Comparison of ENCODE assay signal across 14 cellular contexts in genomic region chrX:47248576-47248975, GRCh38. TPM values are rescaled to one million over a fixed set of nuclear protein-coding genes. Genes with fewer than 3 reads are reported as not detected.
DNase-seq lines count a peak whose midpoint lies in the region; ATAC-seq and TF ChIP-seq lines count a peak whose summit lies in the region.
"Had no signal": no experiment of that assay in that cellular context is flagged by ENCODE, and none has a peak within 500 bp of the region (broad histone marks: within the 10 kb centered on the region; RNA-seq: fewer than 3 reads in every experiment).

No MANE protein-coding gene starts in this region.

- TF ChIP-seq CTCF in cardiac muscle cell (IDR thresholded peaks at IDR 0.05; ENCODE audit: low read depth, low read length) (no peak), PC-3 (conservative IDR thresholded peaks at IDR 0.05; ENCODE audit: low read depth, low read length) (no peak), nephron progenitor cell (IDR thresholded peaks at IDR 0.05) (no peak), spleen (IDR thresholded peaks at IDR 0.05 in 8 of 11, conservative IDR thresholded peaks at IDR 0.05 in 3 of 11) (no peak)

- no peak for TF ChIP-seq POLR2A in spleen (IDR thresholded peaks at IDR 0.05)

- no peaks in the 10 kb centered on the region for H3K4me1 ChIP-seq in cardiac muscle cell (ENCODE audit: low read depth)
- H3K4me1 ChIP-seq in PC-3 (ENCODE audit: insufficient read depth, low read length) = peaks cover 18% of the 10 kb centered on the region
- H3K4me1 ChIP-seq in spleen = no peaks in the 10 kb centered on the region
- H3K4me1 ChIP-seq: Caco-2, HAP-1 had no signal

- H3K36me3 Mint-ChIP-seq in nephron progenitor cell (ENCODE audit: low read depth) = peaks cover 53% of the 10 kb centered on the region

- no peaks in the 10 kb centered on the region for H3K9me2 ChIP-seq in PC-3 (replicated peaks; ENCODE audit: low read length)

- H3K27me3 ChIP-seq in cardiac muscle cell = no peaks in the 10 kb centered on the region
- no peaks in the 10 kb centered on the region for H3K27me3 ChIP-seq in PC-3 (ENCODE audit: low read length)
- peaks cover 0 to 5% (median 0%) of the 10 kb centered on the region in 7 donors for H3K27me3 ChIP-seq in spleen (replicated peaks in 1 of 7)

- peak overlapping the region; percentile 95 for H3K27ac Mint-ChIP-seq in nephron progenitor cell

- no peak overlapping the region for H3K4me3 Mint-ChIP-seq in nephron progenitor cell
- H3K4me3 Mint-ChIP-seq: CD4-positive, alpha-beta T cell had no signal

- peaks cover 3% of the 10 kb centered on the region for H3K27me3 Mint-ChIP-seq in nephron progenitor cell (ENCODE audit: low read depth, poor library complexity)
- H3K27me3 Mint-ChIP-seq: CD4-positive, alpha-beta T cell had no signal

- no peak overlapping the region for H3K4me2 ChIP-seq in PC-3 (ENCODE audit: low read length)

- ATAC-seq in Right ventricle myocardium superior (ENCODE audit: poor library complexity) (no peak), PC-3 (no peak)

- peak overlapping the region; percentile 43 for H3K27ac ChIP-seq in cardiac muscle cell
- H3K27ac ChIP-seq in PC-3 (ENCODE audit: low read length) = 0 out of 2 replicates have a peak overlapping the region, but pooled peaks have one; percentile 88
- H3K27ac ChIP-seq in spleen = no peak overlapping the region
- no peak overlapping the region for H3K27ac ChIP-seq in caudate nucleus (ENCODE audit: low read depth, low read length)
- H3K27ac ChIP-seq: C4-2B, GM23248, HL-60 had no signal

- CTCF ChIA-PET in PC-3 (lab: Charles Lee) = no interaction called here

- POLR2A ChIA-PET in PC-3 (lab: Charles Lee; ENCODE audit: unreplicated experiment) = no interaction called here

- no peaks in the 10 kb centered on the region for H4K20me1 ChIP-seq in PC-3 (ENCODE audit: low read length)

- peaks cover 16% of the 10 kb centered on the region for H3K4me1 Mint-ChIP-seq in nephron progenitor cell

- H2AFZ ChIP-seq in PC-3 (ENCODE audit: low read length) = no peak overlapping the region
- H2AFZ ChIP-seq: GM23248 had no signal

- no peaks in the 10 kb centered on the region for H3K79me2 ChIP-seq in PC-3 (ENCODE audit: low read length)

- H3F3A ChIP-seq in PC-3 (ENCODE audit: low read length, unreplicated experiment) = no peaks in the 10 kb centered on the region

- H3K9me3 ChIP-seq in cardiac muscle cell (ENCODE audit: low read depth) = no peaks in the 10 kb centered on the region
- H3K9me3 ChIP-seq in PC-3 (ENCODE audit: low read length) = no peaks in the 10 kb centered on the region
- peaks cover 0 to 8% (median 0%) of the 10 kb centered on the region in 8 donors for H3K9me3 ChIP-seq in spleen
- H3K9me3 ChIP-seq: Caco-2, HAP-1 had no signal

- DNase-seq in cardiac muscle cell (ENCODE audit: low read depth in 1 of 2, low spot score in 1 of 2) = no peak
- no peak for DNase-seq in Right ventricle myocardium superior
- DNase-seq in PC-3 = no peak
- no peak for DNase-seq in nephron progenitor cell
- peak; percentile 25 for DNase-seq in spleen
- DNase-seq in caudate nucleus (lab: John Stamatoyannopoulos, UW) = no peak
- no peak for DNase-seq in 8988T
- DNase-seq: AML-193; Caco-2; CD4-positive, alpha-beta T cell; GM23248 had no signal

- no TSS peak for BruUV-seq in PC-3 (replicated peaks; lab: Mats Ljungman, UMichigan)

- 78 to 100% (median 87%) methylated on average over 1 to 6 of the region's 6 CpGs for WGBS in spleen, 5 donors

- intact Hi-C loops in Right ventricle myocardium superior (cut with DNase I) (no loop called here), PC-3 (cut with micrococcal nuclease) (no loop called here), spleen (cut with DNase I; ENCODE audit: low total_unique reads) (no loop called here)

- H3K4me3 ChIP-seq in cardiac muscle cell (no peak overlapping the region), PC-3 (ENCODE audit: low read length) (no peak overlapping the region), spleen (no peak overlapping the region)
- H3K4me3 ChIP-seq: GM23248, HAP-1 had no signal

- H3K36me3 ChIP-seq in cardiac muscle cell (peaks cover 20% of the 10 kb centered on the region), PC-3 (ENCODE audit: low read depth, low read length) (no peaks in the 10 kb centered on the region; the same call in 1 of the 2 replicates), spleen (peaks cover 0 to 56% (median 25%) of the 10 kb centered on the region in 6 donors)

- peaks cover 7% of the 10 kb centered on the region for H3K9me3 Mint-ChIP-seq in nephron progenitor cell
- H3K9me3 Mint-ChIP-seq: CD4-positive, alpha-beta T cell had no signal

- no peak overlapping the region for H3K9ac ChIP-seq in PC-3 (ENCODE audit: low read length)
- H3K9ac ChIP-seq: GM23248 had no signal

RNA-seq across cellular contexts. Expression of gene USP11, which starts 15.8 kb away (rescaled TPM):
- total RNA-seq in cardiac muscle cell = 120 and 130 TPM in 2 replicates
- polyA plus RNA-seq in cardiac muscle cell = 312 and 337 TPM in 2 replicates
- 31.7 TPM for total RNA-seq in Right ventricle myocardium superior
- 31.3 and 37.3 TPM in 2 replicates for total RNA-seq in PC-3 (2014; rRNA removed)
- 10 to 100 TPM; 46.2 to 91.5 (median 70.9) TPM for total RNA-seq in spleen
- 10 to 100 TPM; 19.9 to 35.2 (median 31.5) TPM for polyA plus RNA-seq in spleen

RNA-seq across cellular contexts. Expression of gene CDK16, which starts 30.1 kb away (rescaled TPM):
- total RNA-seq in cardiac muscle cell = 391 and 422 TPM in 2 replicates
- polyA plus RNA-seq in cardiac muscle cell = 481 and 575 TPM in 2 replicates
- 128 TPM for total RNA-seq in Right ventricle myocardium superior
- total RNA-seq in PC-3 (2014; rRNA removed) = 155 and 208 TPM in 2 replicates
- total RNA-seq in spleen = 10 to 100 TPM; 51.7 to 75.3 (median 60.0) TPM
- 10 to 100 TPM; 18.4 to 37.9 (median 28.8) TPM for polyA plus RNA-seq in spleen

RNA-seq across cellular contexts. Expression of gene UBA1, which starts 54.9 kb away (rescaled TPM):
- 324 and 386 TPM in 2 replicates for total RNA-seq in cardiac muscle cell
- 280 and 319 TPM in 2 replicates for polyA plus RNA-seq in cardiac muscle cell
- 89.8 TPM for total RNA-seq in Right ventricle myocardium superior
- total RNA-seq in PC-3 (2014; rRNA removed) = 282 and 299 TPM in 2 replicates
- total RNA-seq in spleen = 100 to 1,000 TPM; 172 to 207 (median 194) TPM
- 10 to 100 TPM; 57.7 to 92.8 (median 88.9) TPM for polyA plus RNA-seq in spleen

Comparison
In these comparisons a context has a peak if more than half of its experiments do, and no peak if none do; other contexts are left out.
1. H3K27ac ChIP-seq: peak in cardiac muscle cell (single experiment) and PC-3 (single experiment); none in spleen (0 of 8) and caudate nucleus (single experiment).